8 cellular contexts compared by ENCODE assay signal in genomic region chr17:78117027-78117981, GRCh38. TPM values are rescaled to one million over a fixed set of nuclear protein-coding genes. Genes with fewer than 3 reads are reported as not detected.
DNase-seq lines count a peak whose midpoint lies in the region; ATAC-seq, FAIRE-seq and TF ChIP-seq lines count a peak whose summit lies in the region.

No MANE protein-coding gene starts in this region.

- no peaks in the 10 kb centered on the region for H3K36me3 ChIP-seq in osteoblast (ENCODE audit: insufficient read depth, low read length)

- no peak for TF ChIP-seq CTCF in osteoblast (IDR thresholded peaks at IDR 0.05; ENCODE audit: extremely low read depth, low read depth, low read length)

- H3K4me2 ChIP-seq in osteoblast (ENCODE audit: insufficient read depth, low read length): no peak overlapping the region

- no peaks in the 10 kb centered on the region for H3K79me2 ChIP-seq in osteoblast (ENCODE audit: insufficient read depth, low read length)

- H3K4me3 ChIP-seq in osteoblast (ENCODE audit: insufficient read depth, low read length): no peak overlapping the region

- no peaks in the 10 kb centered on the region for H4K20me1 ChIP-seq in osteoblast (ENCODE audit: insufficient read depth, low read length)

- H3K9me3 ChIP-seq in osteoblast (ENCODE audit: low read depth, low read length): no peaks in the 10 kb centered on the region

- ATAC-seq in GM21367 (IDR thresholded peaks at IDR 0.05; ENCODE audit: unreplicated experiment): no peak
- ATAC-seq in HG03342 (IDR thresholded peaks at IDR 0.05; ENCODE audit: unreplicated experiment): no peak

- H3K27me3 ChIP-seq in osteoblast (ENCODE audit: insufficient read depth, low read length): peaks cover 20% of the 10 kb centered on the region

- peak overlapping the region; percentile 94 for H3K27ac ChIP-seq in cingulate gyrus (ENCODE audit: low read depth, low read length)
- H3K27ac ChIP-seq in osteoblast (ENCODE audit: low read depth, low read length): no peak overlapping the region

- no peak for FAIRE-seq in GM12892 (lab: Jason Lieb, UNC)

- no peaks in the 10 kb centered on the region for H3K4me1 ChIP-seq in osteoblast (ENCODE audit: insufficient read depth, low read length)

- no peak for TF ChIP-seq POLR2A in GM12892 (IDR thresholded peaks at IDR 0.05; ENCODE audit: low read depth, low read length)

- DNase-seq in NCI-H1694 (lab: John Stamatoyannopoulos, UW) (peak; percentile 18), NCI-H1694 treated with DMSO at 0.1 percent for 48 hours (lab: John Stamatoyannopoulos, UW) (no peak), NCI-H446 treated with DMSO at 0.1 percent for 48 hours (lab: John Stamatoyannopoulos, UW) (peak; percentile 22), osteoblast (ENCODE audit: insufficient read length, low spot score, missing footprints) (peak; percentile 93), GM12892 (ENCODE audit: insufficient read length) (no peak)

- no peak overlapping the region for H2AFZ ChIP-seq in osteoblast (ENCODE audit: low read length)

RNA-seq across cellular contexts. Expression of gene TMC6, which starts 11.3 kb away (rescaled TPM):
- total RNA-seq in osteoblast: under 0.01 TPM in 1 of 2 replicates, not detected in the other
- polyA plus RNA-seq in GM12892 (2012; ENCODE audit: missing spikeins): 55.0 TPM

RNA-seq across cellular contexts. Expression of gene TMC8, which starts 13.3 kb away (rescaled TPM):
- not detected in 2 replicates for total RNA-seq in osteoblast
- polyA plus RNA-seq in GM12892 (2012; ENCODE audit: missing spikeins): 53.3 TPM

RNA-seq across cellular contexts. Expression of gene C17orf99, which starts 28.9 kb away (rescaled TPM):
- total RNA-seq in osteoblast: not detected in 2 replicates
- 4.3 TPM for polyA plus RNA-seq in GM12892 (2012; ENCODE audit: missing spikeins)

RNA-seq across cellular contexts. Expression of gene SYNGR2, which starts 51.1 kb away (rescaled TPM):
- 1.5 and 3.3 TPM in 2 replicates for total RNA-seq in osteoblast
- 166 TPM for polyA plus RNA-seq in GM12892 (2012; ENCODE audit: missing spikeins)

Comparison
In these comparisons a context has a peak if more than half of its experiments do, and no peak if none do; other contexts are left out.
1. DNase-seq: peak in NCI-H1694 (single experiment), NCI-H446 treated with DMSO at 0.1 percent for 48 hours (single experiment) and osteoblast (single experiment); none in NCI-H1694 treated with DMSO at 0.1 percent for 48 hours (single experiment) and GM12892 (single experiment).